Comparison of ENCODE assay signal across 8 cellular contexts in genomic region chr11:76208438-76208828, GRCh38. TPM values are rescaled to one million over a fixed set of nuclear protein-coding genes. Genes with fewer than 3 reads are reported as not detected.
DNase-seq lines count a peak whose midpoint lies in the region; ATAC-seq lines count a peak whose summit lies in the region.

No MANE protein-coding gene starts in this region.

- CTCF ChIA-PET in activated CD4-positive, alpha-beta memory T cell treated with anti-CD3 and anti-CD28 coated beads, Interleukin-2, amount 10 ng/mL, durations not matched to agents 7 days and 5 days (lab: Charles Lee) = interaction anchor here (0.6 to 6.1 kb wide), 48 partner anchors 9 to 470 kb away, joined by 3 to 105 read pairs (median 5); partner anchors contain the start of genes GVQW3 and THAP12

- H3K27ac ChIP-seq in stomach smooth muscle (ENCODE audit: low read length) = no peak overlapping the region

- H3K9me3 ChIP-seq in stomach smooth muscle (ENCODE audit: control insufficient read depth in 2 of 2, low read length in 2 of 2) = no peaks in the 10 kb centered on the region

- H3K9me3 Mint-ChIP-seq in activated CD4-positive, alpha-beta memory T cell treated with anti-CD3 and anti-CD28 coated beads, Interleukin-2, amount 10 ng/mL, durations not matched to agents 7 days and 5 days = no peaks in the 10 kb centered on the region
- H3K9me3 Mint-ChIP-seq in immature natural killer cell = no peaks in the 10 kb centered on the region

- peaks cover 54% of the 10 kb centered on the region for H3K4me1 ChIP-seq in stomach smooth muscle (ENCODE audit: control insufficient read depth, insufficient read depth, low read length)

- H3K4me3 Mint-ChIP-seq in activated CD4-positive, alpha-beta memory T cell treated with anti-CD3 and anti-CD28 coated beads, Interleukin-2, amount 10 ng/mL, durations not matched to agents 7 days and 5 days = peak overlapping the region; percentile 74
- H3K4me3 Mint-ChIP-seq in immature natural killer cell = peak overlapping the region; percentile 82 to 90 (median 89)

- no peak for ATAC-seq in HG03378 (IDR thresholded peaks at IDR 0.05; ENCODE audit: unreplicated experiment)
- ATAC-seq in GM18517 (IDR thresholded peaks at IDR 0.05; ENCODE audit: unreplicated experiment) = no peak
- ATAC-seq in sciatic nerve = no peak

- DNase-seq in DMS79 treated with DMSO at 0.1 percent for 48 hours (lab: John Stamatoyannopoulos, UW) = peak; percentile 42
- DNase-seq in DMS79 (lab: John Stamatoyannopoulos, UW) = no peak
- peak; percentile 21 for DNase-seq in activated CD4-positive, alpha-beta memory T cell treated with anti-CD3 and anti-CD28 coated beads, Interleukin-2, amount 10 ng/mL, durations not matched to agents 7 days and 5 days
- peak in 1 of 3 donors; percentile 6 for DNase-seq in immature natural killer cell
- no peak for DNase-seq in sciatic nerve (ENCODE audit: low spot score)

- no peaks in the 10 kb centered on the region for H3K36me3 ChIP-seq in stomach smooth muscle (ENCODE audit: control insufficient read depth in 2 of 2, insufficient read depth in 2 of 2, low read length in 2 of 2)

- peaks cover 29 to 49% of the 10 kb centered on the region in 2 donors for H3K27me3 ChIP-seq in stomach smooth muscle (ENCODE audit: control insufficient read depth in 1 of 2, insufficient read depth in 2 of 2, low read length in 2 of 2)

- POLR2A ChIA-PET in activated CD4-positive, alpha-beta memory T cell treated with anti-CD3 and anti-CD28 coated beads, Interleukin-2, amount 10 ng/mL, durations not matched to agents 7 days and 5 days (lab: Charles Lee) = interaction anchor here (1.0 to 3.6 kb wide), 4 partner anchors 26 to 173 kb away, joined by 4 to 24 read pairs (median 4); partner anchors contain the start of genes GVQW3 and THAP12

- no peak overlapping the region for H3K27ac Mint-ChIP-seq in activated CD4-positive, alpha-beta memory T cell treated with anti-CD3 and anti-CD28 coated beads, Interleukin-2, amount 10 ng/mL, durations not matched to agents 7 days and 5 days
- no peak overlapping the region for H3K27ac Mint-ChIP-seq in immature natural killer cell

- peaks cover 22% of the 10 kb centered on the region for H3K4me1 Mint-ChIP-seq in activated CD4-positive, alpha-beta memory T cell treated with anti-CD3 and anti-CD28 coated beads, Interleukin-2, amount 10 ng/mL, durations not matched to agents 7 days and 5 days
- H3K4me1 Mint-ChIP-seq in immature natural killer cell = peaks cover 21% of the 10 kb centered on the region in 2 donors

- H3K4me3 ChIP-seq in stomach smooth muscle (ENCODE audit: low read length in 2 of 2) = peak overlapping the region; percentile 76 to 79

- H3K9ac ChIP-seq in stomach smooth muscle (ENCODE audit: low read length in 2 of 2) = peak overlapping the region in 1 of 2 donors; percentile 28

- H3K36me3 Mint-ChIP-seq in activated CD4-positive, alpha-beta memory T cell treated with anti-CD3 and anti-CD28 coated beads, Interleukin-2, amount 10 ng/mL, durations not matched to agents 7 days and 5 days (ENCODE audit: low read depth) = no peaks in the 10 kb centered on the region
- H3K36me3 Mint-ChIP-seq in immature natural killer cell = no peaks in the 10 kb centered on the region

- peaks cover 74% of the 10 kb centered on the region for H3K27me3 Mint-ChIP-seq in activated CD4-positive, alpha-beta memory T cell treated with anti-CD3 and anti-CD28 coated beads, Interleukin-2, amount 10 ng/mL, durations not matched to agents 7 days and 5 days
- H3K27me3 Mint-ChIP-seq in immature natural killer cell (ENCODE audit: low read depth in 3 of 3) = peaks cover 12 to 29% (median 19%) of the 10 kb centered on the region in 3 donors

- intact Hi-C loops in sciatic nerve (cut with DNase I) = loop anchor here (5.0 kb wide), 1 partner anchor 109 kb away; no protein-coding TSS in a partner anchor

RNA-seq across cellular contexts. Expression of gene WNT11, which starts 2.1 kb away (rescaled TPM):
- total RNA-seq in activated CD4-positive, alpha-beta memory T cell treated with anti-CD3 and anti-CD28 coated beads, Interleukin-2, amount 10 ng/mL, durations not matched to agents 7 days and 5 days = under 1 TPM in 1 of 2 experiments, not detected in 1; 0.20 TPM
- 1 to 10 TPM in 2 of 3 donors, under 1 TPM in 1; 0.78 to 2.4 (median 1.4) TPM for polyA plus RNA-seq in immature natural killer cell
- 11.6 TPM for total RNA-seq in sciatic nerve

Comparison
In these comparisons a context has a peak if more than half of its experiments do, and no peak if none do; other contexts are left out.
1. DNase-seq: peak in DMS79 treated with DMSO at 0.1 percent for 48 hours (single experiment) and activated CD4-positive, alpha-beta memory T cell treated with anti-CD3 and anti-CD28 coated beads, Interleukin-2, amount 10 ng/mL, durations not matched to agents 7 days and 5 days (single experiment); none in DMS79 (single experiment) and sciatic nerve (single experiment).
2. RNA of gene WNT11, which starts 2.1 kb away (total RNA-seq): 11.6 TPM in sciatic nerve (single experiment); 0.20 TPM in activated CD4-positive, alpha-beta memory T cell treated with anti-CD3 and anti-CD28 coated beads, Interleukin-2, amount 10 ng/mL, durations not matched to agents 7 days and 5 days; every median in the first group is over 10 times any median in the second.